8 cellular contexts compared by ENCODE assay signal in genomic region chr14:31025335-31026075, GRCh38. TPM values are rescaled to one million over a fixed set of nuclear protein-coding genes. Genes with fewer than 3 reads are reported as not detected.
A peak's percentile ranks its signal among the peaks of the same experiment; 100 is the strongest.
DNase-seq lines count a peak whose midpoint lies in the region; ATAC-seq and TF ChIP-seq lines count a peak whose summit lies in the region.

Gene AP4S1, plus strand, starts transcription at chr14:31025649. Its CDS starts 40,548 bp downstream, at chr14:31066197.

- no peaks in the 10 kb centered on the region for H3K27me3 ChIP-seq in parathyroid adenoma (ENCODE audit: control insufficient read depth, insufficient read depth, low read length)
- H3K27me3 ChIP-seq in upper lobe of left lung: no peaks in the 10 kb centered on the region

- H2AFZ ChIP-seq in parathyroid adenoma: peak within 1 kb of the TSS; percentile 95

- H3K36me3 ChIP-seq in SK-N-MC (ENCODE audit: insufficient read depth, low read length): peaks cover 27% of the 10 kb centered on the region
- H3K36me3 ChIP-seq in parathyroid adenoma (ENCODE audit: control insufficient read depth, insufficient read depth, low read length): no peaks in the 10 kb centered on the region
- no peaks in the 10 kb centered on the region for H3K36me3 ChIP-seq in upper lobe of left lung

- no peaks in the 10 kb centered on the region for H3K4me1 ChIP-seq in parathyroid adenoma
- H3K4me1 ChIP-seq in upper lobe of left lung: peaks cover 19 to 30% (median 23%) of the 10 kb centered on the region in 4 donors

- peak within 1 kb of the TSS; percentile 97 to 98 for H3K27ac Mint-ChIP-seq in activated naive CD4-positive, alpha-beta T cell treated with anti-CD3 and anti-CD28 coated beads, Interleukin-2, amount 50 U/mL, for 72 hours

- H3K4me3 ChIP-seq in SK-N-MC (peak within 1 kb of the TSS; percentile 97), parathyroid adenoma (ENCODE audit: low read depth, low read length) (peak within 1 kb of the TSS; percentile 93), upper lobe of left lung (peak within 1 kb of the TSS; percentile 63 to 90 (median 72))

- H3K4me2 ChIP-seq in parathyroid adenoma (ENCODE audit: low read length): peak within 1 kb of the TSS; percentile 76

- WGBS in upper lobe of left lung, 2 donors: 0 to 1% methylated on average over 7 to 45 of the region's 52 CpGs

- intact Hi-C loops in Right ventricle myocardium superior (cut with DNase I): no loop called here

- peak in 1 of 4 donors; percentile 32 for TF ChIP-seq POLR2A in upper lobe of left lung (IDR thresholded peaks at IDR 0.05)

- no peak for TF ChIP-seq CTCF in parathyroid adenoma (IDR thresholded peaks at IDR 0.05)
- no peak for TF ChIP-seq CTCF in upper lobe of left lung (IDR thresholded peaks at IDR 0.05)

- H3K27ac ChIP-seq in SK-N-MC (peak within 1 kb of the TSS; percentile 92), parathyroid adenoma (peak within 1 kb of the TSS; percentile 97), upper lobe of left lung (peak within 1 kb of the TSS; percentile 97 to 100 (median 98))

- peak; percentile 35 for DNase-seq in NK-92 treated with Interleukin-12 subunit alpha and Interleukin-12 subunit beta, amount 100 ng/mL, for 24 hours (lab: John Stamatoyannopoulos, UW)
- no peak for DNase-seq in NK-92 (lab: John Stamatoyannopoulos, UW; ENCODE audit: unreplicated experiment)
- peak; percentile 12 for DNase-seq in HPDE6-E6E7 (ENCODE audit: extremely low spot score)
- DNase-seq in SK-N-MC (ENCODE audit: low read depth, low spot score): no peak
- peak; percentile 59 to 66 for DNase-seq in activated naive CD4-positive, alpha-beta T cell treated with anti-CD3 and anti-CD28 coated beads, Interleukin-2, amount 50 U/mL, for 72 hours (ENCODE audit: low spot score in 2 of 2)
- peak; percentile 61 for DNase-seq in Right ventricle myocardium superior
- peak; percentile 50 to 91 for DNase-seq in upper lobe of left lung

- peak; percentile 12 to 17 for ATAC-seq in activated naive CD4-positive, alpha-beta T cell treated with anti-CD3 and anti-CD28 coated beads, Interleukin-2, amount 50 U/mL, for 72 hours
- ATAC-seq in Right ventricle myocardium superior (ENCODE audit: poor library complexity) (peak; percentile 42), upper lobe of left lung (ENCODE audit: low FRiP score in 2 of 2) (peak; percentile 15 to 65)

- peaks cover 33% of the 10 kb centered on the region for H3K79me2 ChIP-seq in parathyroid adenoma

- peak within 1 kb of the TSS; percentile 99 for H3K9ac ChIP-seq in SK-N-MC (ENCODE audit: insufficient read length)
- peak within 1 kb of the TSS; percentile 94 for H3K9ac ChIP-seq in parathyroid adenoma

- TF ChIP-seq EP300 in upper lobe of left lung (IDR thresholded peaks at IDR 0.05): no peak

- H3K9me3 ChIP-seq in SK-N-MC (ENCODE audit: low read depth, low read length) (0 out of 2 replicates have a peak, but pooled peaks cover 4% of the 10 kb centered on the region), parathyroid adenoma (ENCODE audit: control insufficient read depth, low read length) (no peaks in the 10 kb centered on the region), upper lobe of left lung (no peaks in the 10 kb centered on the region)

- H3K9me3 Mint-ChIP-seq in activated naive CD4-positive, alpha-beta T cell treated with anti-CD3 and anti-CD28 coated beads, Interleukin-2, amount 50 U/mL, for 72 hours: no peaks in the 10 kb centered on the region

- H3K36me3 Mint-ChIP-seq in activated naive CD4-positive, alpha-beta T cell treated with anti-CD3 and anti-CD28 coated beads, Interleukin-2, amount 50 U/mL, for 72 hours: peaks cover 23 to 27% of the 10 kb centered on the region in 2 donors

RNA-seq across cellular contexts. Expression of gene AP4S1, which starts in this region (rescaled TPM):
- 1 to 10 TPM; 2.8 to 4.0 TPM for total RNA-seq in activated naive CD4-positive, alpha-beta T cell treated with anti-CD3 and anti-CD28 coated beads, Interleukin-2, amount 50 U/mL, for 72 hours
- total RNA-seq in Right ventricle myocardium superior: 6.7 TPM
- 10 to 100 TPM in 1 of 6 donors, 1 to 10 TPM in 5; 5.3 to 11.1 (median 6.7) TPM for total RNA-seq in upper lobe of left lung

Comparison
In these comparisons a context has a peak if more than half of its experiments do, and no peak if none do; other contexts are left out.
1. DNase-seq: peak in NK-92 treated with Interleukin-12 subunit alpha and Interleukin-12 subunit beta, amount 100 ng/mL, for 24 hours (single experiment), HPDE6-E6E7 (single experiment), activated naive CD4-positive, alpha-beta T cell treated with anti-CD3 and anti-CD28 coated beads, Interleukin-2, amount 50 U/mL, for 72 hours (2 of 2), Right ventricle myocardium superior (single experiment) and upper lobe of left lung (2 of 2); none in NK-92 (single experiment) and SK-N-MC (single experiment).
2. Peak in every context shown above with its lines, with median percentiles within 50 percentile points of each other: H3K27ac ChIP-seq, H3K4me3 ChIP-seq and ATAC-seq.